2 cellular contexts compared by ENCODE assay signal in genomic region chr11:64186205-64187165, GRCh38.
TF ChIP-seq lines count a peak whose summit lies in the region.

No MANE protein-coding gene starts in this region.

TF ChIP-seq in K562, 482 proteins besides CTCF, POLR2A, EP300 and RAD21 (continues in another document):
- TF ChIP-seq ZNF23 (CRISPR knock-in tag; IDR thresholded peaks at IDR 0.05), result no peak
- no peak for TF ChIP-seq EHMT2 (IDR thresholded peaks at IDR 0.05)
- no peak for TF ChIP-seq HNRNPLL (IDR thresholded peaks at IDR 0.05; ENCODE audit: low read depth, low read length, poor library complexity, severe bottlenecking)
- no peak for TF ChIP-seq PHF8 (IDR thresholded peaks at IDR 0.05; ENCODE audit: borderline replicate concordance, low read length)
- no peak for TF ChIP-seq ELK3 (CRISPR knock-in tag; IDR thresholded peaks at IDR 0.05)
- no peak for TF ChIP-seq KDM1A (IDR thresholded peaks at IDR 0.05)
- no peak for TF ChIP-seq ATF4 (CRISPR knock-in tag; IDR thresholded peaks at IDR 0.05)
- TF ChIP-seq, protein P1, sequence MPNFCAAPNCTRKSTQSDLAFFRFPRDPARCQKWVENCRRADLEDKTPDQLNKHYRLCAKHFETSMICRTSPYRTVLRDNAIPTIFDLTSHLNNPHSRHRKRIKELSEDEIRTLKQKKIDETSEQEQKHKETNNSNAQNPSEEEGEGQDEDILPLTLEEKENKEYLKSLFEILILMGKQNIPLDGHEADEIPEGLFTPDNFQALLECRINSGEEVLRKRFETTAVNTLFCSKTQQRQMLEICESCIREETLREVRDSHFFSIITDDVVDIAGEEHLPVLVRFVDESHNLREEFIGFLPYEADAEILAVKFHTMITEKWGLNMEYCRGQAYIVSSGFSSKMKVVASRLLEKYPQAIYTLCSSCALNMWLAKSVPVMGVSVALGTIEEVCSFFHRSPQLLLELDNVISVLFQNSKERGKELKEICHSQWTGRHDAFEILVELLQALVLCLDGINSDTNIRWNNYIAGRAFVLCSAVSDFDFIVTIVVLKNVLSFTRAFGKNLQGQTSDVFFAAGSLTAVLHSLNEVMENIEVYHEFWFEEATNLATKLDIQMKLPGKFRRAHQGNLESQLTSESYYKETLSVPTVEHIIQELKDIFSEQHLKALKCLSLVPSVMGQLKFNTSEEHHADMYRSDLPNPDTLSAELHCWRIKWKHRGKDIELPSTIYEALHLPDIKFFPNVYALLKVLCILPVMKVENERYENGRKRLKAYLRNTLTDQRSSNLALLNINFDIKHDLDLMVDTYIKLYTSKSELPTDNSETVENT (CRISPR knock-in tag; IDR thresholded peaks at IDR 0.05), result no peak
- no peak for TF ChIP-seq CHCHD3 (CRISPR knock-in tag; IDR thresholded peaks at IDR 0.05)
- TF ChIP-seq HDAC1 (IDR thresholded peaks at IDR 0.05), result no peak
- TF ChIP-seq ZNF174 (CRISPR knock-in tag; IDR thresholded peaks at IDR 0.05), result no peak
- no peak for TF ChIP-seq ZFPM2 (CRISPR knock-in tag; IDR thresholded peaks at IDR 0.05)
- TF ChIP-seq POLR2B (IDR thresholded peaks at IDR 0.05; ENCODE audit: low read depth, partially characterized antibody), result peak; percentile 7
- no peak for TF ChIP-seq HEY1 (CRISPR knock-in tag; IDR thresholded peaks at IDR 0.05; ENCODE audit: borderline replicate concordance)
- TF ChIP-seq FOXK2 (conservative IDR thresholded peaks at IDR 0.05 in 1 of 2, IDR thresholded peaks at IDR 0.05 in 1 of 2; ENCODE audit: low read depth in 2 of 2), result no peak
- TF ChIP-seq, protein P2, sequence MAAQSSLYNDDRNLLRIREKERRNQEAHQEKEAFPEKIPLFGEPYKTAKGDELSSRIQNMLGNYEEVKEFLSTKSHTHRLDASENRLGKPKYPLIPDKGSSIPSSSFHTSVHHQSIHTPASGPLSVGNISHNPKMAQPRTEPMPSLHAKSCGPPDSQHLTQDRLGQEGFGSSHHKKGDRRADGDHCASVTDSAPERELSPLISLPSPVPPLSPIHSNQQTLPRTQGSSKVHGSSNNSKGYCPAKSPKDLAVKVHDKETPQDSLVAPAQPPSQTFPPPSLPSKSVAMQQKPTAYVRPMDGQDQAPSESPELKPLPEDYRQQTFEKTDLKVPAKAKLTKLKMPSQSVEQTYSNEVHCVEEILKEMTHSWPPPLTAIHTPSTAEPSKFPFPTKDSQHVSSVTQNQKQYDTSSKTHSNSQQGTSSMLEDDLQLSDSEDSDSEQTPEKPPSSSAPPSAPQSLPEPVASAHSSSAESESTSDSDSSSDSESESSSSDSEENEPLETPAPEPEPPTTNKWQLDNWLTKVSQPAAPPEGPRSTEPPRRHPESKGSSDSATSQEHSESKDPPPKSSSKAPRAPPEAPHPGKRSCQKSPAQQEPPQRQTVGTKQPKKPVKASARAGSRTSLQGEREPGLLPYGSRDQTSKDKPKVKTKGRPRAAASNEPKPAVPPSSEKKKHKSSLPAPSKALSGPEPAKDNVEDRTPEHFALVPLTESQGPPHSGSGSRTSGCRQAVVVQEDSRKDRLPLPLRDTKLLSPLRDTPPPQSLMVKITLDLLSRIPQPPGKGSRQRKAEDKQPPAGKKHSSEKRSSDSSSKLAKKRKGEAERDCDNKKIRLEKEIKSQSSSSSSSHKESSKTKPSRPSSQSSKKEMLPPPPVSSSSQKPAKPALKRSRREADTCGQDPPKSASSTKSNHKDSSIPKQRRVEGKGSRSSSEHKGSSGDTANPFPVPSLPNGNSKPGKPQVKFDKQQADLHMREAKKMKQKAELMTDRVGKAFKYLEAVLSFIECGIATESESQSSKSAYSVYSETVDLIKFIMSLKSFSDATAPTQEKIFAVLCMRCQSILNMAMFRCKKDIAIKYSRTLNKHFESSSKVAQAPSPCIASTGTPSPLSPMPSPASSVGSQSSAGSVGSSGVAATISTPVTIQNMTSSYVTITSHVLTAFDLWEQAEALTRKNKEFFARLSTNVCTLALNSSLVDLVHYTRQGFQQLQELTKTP (IDR thresholded peaks at IDR 0.05; ENCODE audit: low read depth in 1 of 2, partially characterized antibody in 2 of 2), result no peak
- TF ChIP-seq SMAD1 (IDR thresholded peaks at IDR 0.05; ENCODE audit: low read depth, low read length, partially characterized antibody), result no peak
- TF ChIP-seq ZNF395 (CRISPR knock-in tag; IDR thresholded peaks at IDR 0.05), result no peak
- no peak for TF ChIP-seq RFX5 (IDR thresholded peaks at IDR 0.05; ENCODE audit: low read depth, low read length)
- TF ChIP-seq SAFB (IDR thresholded peaks at IDR 0.05; ENCODE audit: borderline replicate concordance, low read depth, low read length), result no peak

TF ChIP-seq in HEK293T, 16 proteins besides CTCF, POLR2A, EP300 and RAD21:
- TF ChIP-seq ARNT (IDR thresholded peaks at IDR 0.05) (no peak), LEF1 (IDR thresholded peaks at IDR 0.05; ENCODE audit: borderline replicate concordance) (no peak), TARDBP (IDR thresholded peaks at IDR 0.05) (no peak), ELF4 (IDR thresholded peaks at IDR 0.05) (no peak), FOXM1 (IDR thresholded peaks at IDR 0.05; ENCODE audit: borderline replicate concordance) (no peak), FOXK2 (IDR thresholded peaks at IDR 0.05) (no peak), HDGF (IDR thresholded peaks at IDR 0.05; ENCODE audit: borderline replicate concordance) (no peak)
- TF ChIP-seq, protein P3, sequence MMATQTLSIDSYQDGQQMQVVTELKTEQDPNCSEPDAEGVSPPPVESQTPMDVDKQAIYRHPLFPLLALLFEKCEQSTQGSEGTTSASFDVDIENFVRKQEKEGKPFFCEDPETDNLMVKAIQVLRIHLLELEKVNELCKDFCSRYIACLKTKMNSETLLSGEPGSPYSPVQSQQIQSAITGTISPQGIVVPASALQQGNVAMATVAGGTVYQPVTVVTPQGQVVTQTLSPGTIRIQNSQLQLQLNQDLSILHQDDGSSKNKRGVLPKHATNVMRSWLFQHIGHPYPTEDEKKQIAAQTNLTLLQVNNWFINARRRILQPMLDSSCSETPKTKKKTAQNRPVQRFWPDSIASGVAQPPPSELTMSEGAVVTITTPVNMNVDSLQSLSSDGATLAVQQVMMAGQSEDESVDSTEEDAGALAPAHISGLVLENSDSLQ (IDR thresholded peaks at IDR 0.05), result no peak
